Comparison of ENCODE assay signal across 2 cellular contexts in genomic region chr10:130924138-130924819, GRCh38.
TF ChIP-seq lines count a peak whose summit lies in the region.

No MANE protein-coding gene starts in this region.

TF ChIP-seq in A549, 52 proteins besides CTCF, POLR2A, EP300 and RAD21 (continued from another document):
- TF ChIP-seq REST (IDR thresholded peaks at IDR 0.05), result peak; percentile 89

TF ChIP-seq in HepG2, 621 proteins besides CTCF, POLR2A, EP300 and RAD21 (continued from another document and continues in another):
- no peak for TF ChIP-seq ISL2 (CRISPR knock-in tag; IDR thresholded peaks at IDR 0.05)
- TF ChIP-seq ZNF773 (CRISPR knock-in tag; IDR thresholded peaks at IDR 0.05; ENCODE audit: borderline replicate concordance), result peak; percentile 47; the same call in 1 of the 2 replicates
- TF ChIP-seq BATF2 (CRISPR knock-in tag; IDR thresholded peaks at IDR 0.05), result no peak
- no peak for TF ChIP-seq ZNF354B (CRISPR knock-in tag; IDR thresholded peaks at IDR 0.05)
- 0 out of 2 replicates have a peak, but pooled peaks have one; percentile 48 for TF ChIP-seq ZBED4 (CRISPR knock-in tag; IDR thresholded peaks at IDR 0.05; ENCODE audit: borderline replicate concordance)
- 0 out of 2 replicates have a peak, but pooled peaks have one; percentile 40 for TF ChIP-seq ZBTB43 (CRISPR knock-in tag; conservative IDR thresholded peaks at IDR 0.05)
- TF ChIP-seq ZNF484 (CRISPR knock-in tag; IDR thresholded peaks at IDR 0.05; ENCODE audit: borderline replicate concordance, low read depth), result no peak
- TF ChIP-seq ZNF205 (CRISPR knock-in tag; IDR thresholded peaks at IDR 0.05), result no peak
- no peak for TF ChIP-seq ZNF883 (CRISPR knock-in tag; IDR thresholded peaks at IDR 0.05; ENCODE audit: not compliant biosample characterization)
- peak; percentile 42; the same call in 1 of the 2 replicates for TF ChIP-seq ZNF558 (CRISPR knock-in tag; IDR thresholded peaks at IDR 0.05; ENCODE audit: borderline replicate concordance)
- TF ChIP-seq TMF1 (CRISPR knock-in tag; IDR thresholded peaks at IDR 0.05; ENCODE audit: low read depth), result no peak
- TF ChIP-seq ZFP36L2 (CRISPR knock-in tag; IDR thresholded peaks at IDR 0.05), result no peak
- TF ChIP-seq SP140L (CRISPR knock-in tag; IDR thresholded peaks at IDR 0.05; ENCODE audit: borderline replicate concordance), result no peak
- TF ChIP-seq ZNF367 (CRISPR knock-in tag; IDR thresholded peaks at IDR 0.05; ENCODE audit: borderline replicate concordance), result no peak
- TF ChIP-seq ZGPAT (CRISPR knock-in tag; IDR thresholded peaks at IDR 0.05), result no peak
- no peak for TF ChIP-seq RBFOX2 (IDR thresholded peaks at IDR 0.05; ENCODE audit: low read depth, low read length)
- TF ChIP-seq MAX (IDR thresholded peaks at IDR 0.05), result no peak
- no peak for TF ChIP-seq ZNF841 (CRISPR knock-in tag; IDR thresholded peaks at IDR 0.05; ENCODE audit: borderline replicate concordance)
- TF ChIP-seq HDAC2 (CRISPR knock-in tag; IDR thresholded peaks at IDR 0.05), result 0 out of 2 replicates have a peak, but pooled peaks have one; percentile 22
- no peak for TF ChIP-seq NPAS2 (CRISPR knock-in tag; IDR thresholded peaks at IDR 0.05; ENCODE audit: borderline replicate concordance)
- 0 out of 2 replicates have a peak, but pooled peaks have one; percentile 24 for TF ChIP-seq MEIS2 (CRISPR knock-in tag; IDR thresholded peaks at IDR 0.05)
- TF ChIP-seq TBX2 (CRISPR knock-in tag; IDR thresholded peaks at IDR 0.05; ENCODE audit: borderline replicate concordance), result no peak
- no peak for TF ChIP-seq ZNF281 (CRISPR knock-in tag; IDR thresholded peaks at IDR 0.05; ENCODE audit: borderline replicate concordance)
- TF ChIP-seq ZNF235 (CRISPR knock-in tag; IDR thresholded peaks at IDR 0.05; ENCODE audit: borderline replicate concordance), result no peak
- peak; percentile 52; the same call in 1 of the 2 replicates for TF ChIP-seq ZNF792 (CRISPR knock-in tag; IDR thresholded peaks at IDR 0.05)
- no peak for TF ChIP-seq RFX5 (IDR thresholded peaks at IDR 0.05; ENCODE audit: low read depth, low read length)
- TF ChIP-seq ZNF441 (CRISPR knock-in tag; IDR thresholded peaks at IDR 0.05; ENCODE audit: borderline replicate concordance), result 0 out of 2 replicates have a peak, but pooled peaks have one; percentile 23
- 0 out of 2 replicates have a peak, but pooled peaks have one; percentile 27 for TF ChIP-seq ARID5B (CRISPR knock-in tag; IDR thresholded peaks at IDR 0.05)
- TF ChIP-seq SAP130 (CRISPR knock-in tag; IDR thresholded peaks at IDR 0.05; ENCODE audit: low read depth), result 0 out of 2 replicates have a peak, but pooled peaks have one; percentile 16
- TF ChIP-seq HOXA9 (CRISPR knock-in tag; IDR thresholded peaks at IDR 0.05; ENCODE audit: borderline replicate concordance), result no peak
- no peak for TF ChIP-seq GABPA (IDR thresholded peaks at IDR 0.05; ENCODE audit: low read depth, low read length)
- TF ChIP-seq GABPA (CRISPR knock-in tag; IDR thresholded peaks at IDR 0.05; ENCODE audit: low read depth), result no peak
- no peak for TF ChIP-seq ADNP (CRISPR knock-in tag; IDR thresholded peaks at IDR 0.05)
- TF ChIP-seq MZF1 (CRISPR knock-in tag; IDR thresholded peaks at IDR 0.05; ENCODE audit: borderline replicate concordance), result no peak
- no peak for TF ChIP-seq ZNF224 (CRISPR knock-in tag; IDR thresholded peaks at IDR 0.05)
- TF ChIP-seq ZBTB46 (CRISPR knock-in tag; IDR thresholded peaks at IDR 0.05; ENCODE audit: borderline replicate concordance), result no peak
- no peak for TF ChIP-seq USF2 (IDR thresholded peaks at IDR 0.05; ENCODE audit: low read depth, low read length)
- TF ChIP-seq USF2 (CRISPR knock-in tag; IDR thresholded peaks at IDR 0.05; ENCODE audit: borderline replicate concordance), result no peak
- no peak for TF ChIP-seq MED1 (CRISPR knock-in tag; IDR thresholded peaks at IDR 0.05)
- 0 out of 2 replicates have a peak, but pooled peaks have one; percentile 44 for TF ChIP-seq MXD3 (CRISPR knock-in tag; IDR thresholded peaks at IDR 0.05)
- no peak for TF ChIP-seq TCF7 (IDR thresholded peaks at IDR 0.05; ENCODE audit: low read depth)
- 0 out of 4 replicates have a peak, but pooled peaks of 1 of the 2 experiments have one; percentile 38 for TF ChIP-seq KLF16 (CRISPR knock-in tag; IDR thresholded peaks at IDR 0.05)
- TF ChIP-seq MIER2 (CRISPR knock-in tag; IDR thresholded peaks at IDR 0.05), result peak; percentile 95
- 0 out of 2 replicates have a peak, but pooled peaks have one; percentile 13 for TF ChIP-seq RXRB (CRISPR knock-in tag; IDR thresholded peaks at IDR 0.05; ENCODE audit: borderline replicate concordance)
- TF ChIP-seq ZNF331 (CRISPR knock-in tag; IDR thresholded peaks at IDR 0.05), result peak; percentile 62
